In genomic region chr1:183476081-183476480, GRCh38 we compare ENCODE assay signal across 12 cellular contexts. TPM values are rescaled to one million over a fixed set of nuclear protein-coding genes. Genes with fewer than 3 reads are reported as not detected.
"Had no signal": no experiment of that assay in that cellular context is flagged by ENCODE, and none has a peak within 500 bp of the region (broad histone marks: within the 10 kb centered on the region; RNA-seq: fewer than 3 reads in every experiment).

No MANE protein-coding gene starts in this region.

- H3K4me3 ChIP-seq: skin epidermis had no signal

- FAIRE-seq: urothelium cell line had no signal

- ATAC-seq: activated T-cell treated with anti-CD3 and anti-CD28 coated beads, Interleukin-2, amount 50 U/mL, for 4 hours; effector memory CD8-positive, alpha-beta T cell had no signal

- H3K27ac Mint-ChIP-seq: activated CD4-positive, alpha-beta memory T cell treated with anti-CD3 and anti-CD28 coated beads for 36 hours; activated naive CD8-positive, alpha-beta T cell; brain; dendritic cell treated with granulocyte-macrophage colony-stimulating factor and Interleukin-4, amounts not matched to agents 40 ng/mL and 50 ng/mL, for 4 days; effector memory CD8-positive, alpha-beta T cell had no signal

- H2AFZ ChIP-seq: parathyroid adenoma had no signal

- DNase-seq: activated CD4-positive, alpha-beta memory T cell treated with anti-CD3 and anti-CD28 coated beads for 36 hours; activated gamma-delta T cell; activated T-cell treated with anti-CD3 and anti-CD28 coated beads, Interleukin-2, amount 50 U/mL, for 4 hours; amygdala; effector memory CD8-positive, alpha-beta T cell; retina had no signal

- H3K27me3 Mint-ChIP-seq: activated CD4-positive, alpha-beta memory T cell treated with anti-CD3 and anti-CD28 coated beads for 36 hours; activated naive CD8-positive, alpha-beta T cell; dendritic cell treated with granulocyte-macrophage colony-stimulating factor and Interleukin-4, amounts not matched to agents 40 ng/mL and 50 ng/mL, for 4 days; effector memory CD8-positive, alpha-beta T cell had no signal

- H3K9me3 Mint-ChIP-seq: activated CD4-positive, alpha-beta memory T cell treated with anti-CD3 and anti-CD28 coated beads for 36 hours; activated T-cell treated with anti-CD3 and anti-CD28 coated beads, Interleukin-2, amount 50 U/mL, for 4 hours; dendritic cell treated with granulocyte-macrophage colony-stimulating factor and Interleukin-4, amounts not matched to agents 40 ng/mL and 50 ng/mL, for 4 days; effector memory CD8-positive, alpha-beta T cell had no signal

- H3K9ac ChIP-seq: parathyroid adenoma had no signal

- H3K27ac ChIP-seq: parathyroid adenoma, skin epidermis had no signal

- H3K4me1 ChIP-seq: parathyroid adenoma had no signal

- H3K4me3 Mint-ChIP-seq: activated CD4-positive, alpha-beta memory T cell treated with anti-CD3 and anti-CD28 coated beads for 36 hours; activated naive CD8-positive, alpha-beta T cell; activated T-cell treated with anti-CD3 and anti-CD28 coated beads, Interleukin-2, amount 50 U/mL, for 4 hours; brain; dendritic cell treated with granulocyte-macrophage colony-stimulating factor and Interleukin-4, amounts not matched to agents 40 ng/mL and 50 ng/mL, for 4 days; effector memory CD8-positive, alpha-beta T cell had no signal

RNA-seq across cellular contexts. Expression of gene NMNAT2, which starts 57.9 kb away (rescaled TPM):
- total RNA-seq: activated CD4-positive, alpha-beta memory T cell treated with anti-CD3 and anti-CD28 coated beads for 36 hours; activated T-cell treated with anti-CD3 and anti-CD28 coated beads, Interleukin-2, amount 50 U/mL, for 4 hours had no signal
